In genomic region chr7:74049997-74050798, GRCh38 we compare ENCODE assay signal across 25 cellular contexts. TPM values are rescaled to one million over a fixed set of nuclear protein-coding genes. Genes with fewer than 3 reads are reported as not detected.
"Had no signal": no experiment of that assay in that cellular context is flagged by ENCODE, and none has a peak within 500 bp of the region (broad histone marks: within the 10 kb centered on the region; RNA-seq: fewer than 3 reads in every experiment).

No MANE protein-coding gene starts in this region.

- H3K4me3 ChIP-seq: coronary artery, dorsolateral prefrontal cortex, heart left ventricle had no signal

- H3K4me1 ChIP-seq: heart left ventricle had no signal

- H3K9me3 ChIP-seq: heart left ventricle had no signal

- ATAC-seq: activated CD4-positive, CD25-positive, alpha-beta regulatory T cell treated with anti-CD3 and anti-CD28 coated beads, Interleukin-2, amount 50 U/mL, for 24 hours; activated CD8-positive, alpha-beta T cell treated with anti-CD3 and anti-CD28 coated beads for 36 hours; activated T-cell treated with anti-CD3 and anti-CD28 coated beads, Interleukin-2, amount 50 U/mL, for 4 hours; activated T-helper 17 cell treated with anti-CD3 and anti-CD28 coated beads, Interleukin-2, amount 50 U/mL, for 72 hours; esophagus mucosa; T-helper 17 cell had no signal

- H3K36me3 ChIP-seq: brain microvascular endothelial cell, WERI-Rb-1 had no signal

- H3K27me3 ChIP-seq: dorsolateral prefrontal cortex, heart left ventricle had no signal

- DNase-seq: activated B cell treated with CpG ODN at 0.5 μM for 24 hours; activated CD4-positive, alpha-beta T cell treated with anti-CD3 and anti-CD28 coated beads for 48 hours; activated CD4-positive, alpha-beta T cell treated with anti-CD3 and anti-CD28 coated beads, Interleukin-2, amount 50 U/mL, for 1 hour; activated CD4-positive, alpha-beta T cell treated with anti-CD3 and anti-CD28 coated beads, Interleukin-2, amount 50 U/mL, for 48 hours; activated CD8-positive, alpha-beta memory T cell treated with anti-CD3 and anti-CD28 coated beads for 24 hours; activated CD8-positive, alpha-beta T cell treated with anti-CD3 and anti-CD28 coated beads for 36 hours; activated effector memory CD4-positive, alpha-beta T cell treated with Interleukin-2 at 50 U/mL for 16 hours; activated gamma-delta T cell treated with Interleukin-2 at 50 U/mL for 16 hours; activated naive CD4-positive, alpha-beta T cell treated with anti-CD3 and anti-CD28 coated beads, Interleukin-2, amount 50 U/mL, for 16 hours; activated naive CD4-positive, alpha-beta T cell treated with Interleukin-2 at 50 U/mL for 16 hours; activated T-cell treated with anti-CD3 and anti-CD28 coated beads, Interleukin-2, amount 50 U/mL, for 4 hours; amniotic stem cell; brain microvascular endothelial cell; dorsolateral prefrontal cortex; effector memory CD4-positive, alpha-beta T cell; endodermal cell; foreskin fibroblast; T-helper 17 cell; T1000; WERI-Rb-1 had no signal

- H3K27ac ChIP-seq: brain microvascular endothelial cell, heart left ventricle, WERI-Rb-1 had no signal

RNA-seq across cellular contexts. Expression of gene ELN, which starts 22.2 kb away (rescaled TPM):
- total RNA-seq: activated B cell treated with CpG ODN at 0.5 μM for 24 hours; activated CD8-positive, alpha-beta T cell treated with anti-CD3 and anti-CD28 coated beads for 36 hours; activated T-helper 17 cell treated with anti-CD3 and anti-CD28 coated beads, Interleukin-2, amount 50 U/mL, for 72 hours; T-helper 17 cell had no signal
